ENCODE assay signal across 13 cellular contexts in genomic region chr19:24140099-24140498, GRCh38. TPM values are rescaled to one million over a fixed set of nuclear protein-coding genes. Genes with fewer than 3 reads are reported as not detected.
DNase-seq lines count a peak whose midpoint lies in the region; ATAC-seq, FAIRE-seq and TF ChIP-seq lines count a peak whose summit lies in the region.
"Had no signal": no experiment of that assay in that cellular context is flagged by ENCODE, and none has a peak within 500 bp of the region (broad histone marks: within the 10 kb centered on the region; RNA-seq: fewer than 3 reads in every experiment).

No MANE protein-coding gene starts in this region.

- ATAC-seq in gastroesophageal sphincter (peak; percentile 65), GM18909 (IDR thresholded peaks at IDR 0.05; ENCODE audit: poor library complexity, unreplicated experiment) (no peak), HG03457 (IDR thresholded peaks at IDR 0.05; ENCODE audit: unreplicated experiment) (no peak)

- peaks cover 6% of the 10 kb centered on the region for H3K36me3 ChIP-seq in ACC112 (ENCODE audit: insufficient read depth, low read length)
- peaks cover 0 to 45% of the 10 kb centered on the region in 2 donors for H3K36me3 ChIP-seq in gastroesophageal sphincter
- H3K36me3 ChIP-seq in suprapubic skin: peaks cover 19% of the 10 kb centered on the region

- H3K27ac ChIP-seq in ACC112 (ENCODE audit: low read depth, low read length) (peak overlapping the region; percentile 49; the same call in 1 of the 2 replicates), VCaP (peak overlapping the region; percentile 10), gastroesophageal sphincter (no peak overlapping the region), suprapubic skin (no peak overlapping the region)
- H3K27ac ChIP-seq: stomach had no signal

- no peak overlapping the region for H3K4me3 ChIP-seq in ACC112 (ENCODE audit: low read depth, low read length)
- H3K4me3 ChIP-seq in gastroesophageal sphincter: no peak overlapping the region
- H3K4me3 ChIP-seq in suprapubic skin: no peak overlapping the region
- H3K4me3 ChIP-seq: stomach had no signal

- 38 to 66% methylated on average over 2 to 3 of the region's 3 CpGs for WGBS in gastroesophageal sphincter (ENCODE audit: low coverage in 1 of 2), 2 donors
- 82% methylated on average over 3 of the region's 3 CpGs for WGBS in suprapubic skin

- no peak for TF ChIP-seq POLR2A in H54 (IDR thresholded peaks at IDR 0.05; ENCODE audit: low read depth, low read length)
- TF ChIP-seq POLR2A in gastroesophageal sphincter (IDR thresholded peaks at IDR 0.05): no peak
- no peak for TF ChIP-seq POLR2A in suprapubic skin (IDR thresholded peaks at IDR 0.05)

- H2AFZ ChIP-seq in ACC112 (ENCODE audit: low read length, unreplicated experiment): no peak overlapping the region

- no peaks in the 10 kb centered on the region for H3K27me3 ChIP-seq in ACC112 (ENCODE audit: insufficient read depth, low read length)
- H3K27me3 ChIP-seq in gastroesophageal sphincter: no peaks in the 10 kb centered on the region
- no peaks in the 10 kb centered on the region for H3K27me3 ChIP-seq in suprapubic skin
- H3K27me3 ChIP-seq: stomach had no signal

- peak; percentile 96 for FAIRE-seq in H54 (lab: Jason Lieb, UNC)

- TF ChIP-seq EP300 in gastroesophageal sphincter (IDR thresholded peaks at IDR 0.05) (no peak), suprapubic skin (IDR thresholded peaks at IDR 0.05) (no peak)

- no peaks in the 10 kb centered on the region for H3K79me2 ChIP-seq in ACC112 (ENCODE audit: control insufficient read depth, insufficient read depth, low read length, unreplicated experiment)

- H3K9me3 ChIP-seq in gastroesophageal sphincter (peaks cover 0 to 83% (median 2%) of the 10 kb centered on the region in 3 donors), suprapubic skin (peaks cover 41% of the 10 kb centered on the region)

- TF ChIP-seq CTCF in VCaP (conservative IDR thresholded peaks at IDR 0.05) (no peak), gastroesophageal sphincter (IDR thresholded peaks at IDR 0.05) (no peak), GM10266 (IDR thresholded peaks at IDR 0.05; ENCODE audit: control insufficient read depth, insufficient read depth, low read depth, missing control alignments) (no peak), suprapubic skin (IDR thresholded peaks at IDR 0.05) (no peak)

- H3K4me1 ChIP-seq in ACC112 (ENCODE audit: control insufficient read depth, insufficient read depth, low read length, unreplicated experiment) (no peaks in the 10 kb centered on the region), gastroesophageal sphincter (peaks cover 0 to 4% (median 0%) of the 10 kb centered on the region in 3 donors), suprapubic skin (no peaks in the 10 kb centered on the region)
- H3K4me1 ChIP-seq: stomach had no signal

- DNase-seq in H54 (ENCODE audit: insufficient read length, low spot score) (no peak), GM10266 (ENCODE audit: extremely low spot score) (no peak), suprapubic skin (ENCODE audit: low spot score in 2 of 2) (no peak)
- DNase-seq: CD8-positive, alpha-beta memory T cell; central memory CD4-positive, alpha-beta T cell; Kasumi-1; nephron progenitor cell; stomach had no signal

RNA-seq across cellular contexts. Expression of gene ZNF254, which starts 53.1 kb away (rescaled TPM):
- total RNA-seq in gastroesophageal sphincter (10 to 100 TPM; 10.0 to 22.6 (median 13.5) TPM), suprapubic skin (10 to 100 TPM in 3 of 4 donors, 1 to 10 TPM in 1; 9.9 to 23.3 (median 14.2) TPM)

Comparison
In these comparisons a context has a peak if more than half of its experiments do, and no peak if none do; other contexts are left out.
1. H3K27ac ChIP-seq: peak in ACC112 (single experiment) and VCaP (single experiment); none in gastroesophageal sphincter (0 of 4) and suprapubic skin (single experiment).